7 cellular contexts compared by ENCODE assay signal in genomic region chr12:31322651-31323248, GRCh38.
DNase-seq lines count a peak whose midpoint lies in the region; ATAC-seq, FAIRE-seq and TF ChIP-seq lines count a peak whose summit lies in the region.

No MANE protein-coding gene starts in this region.

- peak overlapping the region; percentile 98 for H3K27ac Mint-ChIP-seq in effector memory CD8-positive, alpha-beta T cell

- peaks cover 58% of the 10 kb centered on the region for H4K20me1 ChIP-seq in OCI-LY3 (ENCODE audit: insufficient read depth, low read length)

- H3K9ac ChIP-seq in OCI-LY3 (ENCODE audit: low read length) (peak overlapping the region; percentile 98), parathyroid adenoma (no peak overlapping the region)

- TF ChIP-seq POLR2A in H54 (IDR thresholded peaks at IDR 0.05; ENCODE audit: low read depth, low read length) = no peak

- peak overlapping the region; percentile 84 for H3K27ac ChIP-seq in OCI-LY3 (ENCODE audit: low read length)
- H3K27ac ChIP-seq in parathyroid adenoma = peak overlapping the region; percentile 92

- H3K4me1 ChIP-seq in OCI-LY3 (ENCODE audit: low read length) = peaks cover 53% of the 10 kb centered on the region
- H3K4me1 ChIP-seq in parathyroid adenoma = peaks cover 14% of the 10 kb centered on the region

- H3K4me3 ChIP-seq in OCI-LY3 (ENCODE audit: low read length) (peak overlapping the region; percentile 94), parathyroid adenoma (ENCODE audit: low read depth, low read length) (peak overlapping the region; percentile 93)

- H3K4me3 Mint-ChIP-seq in effector memory CD8-positive, alpha-beta T cell = peak overlapping the region; percentile 89 to 90

- peaks cover 21% of the 10 kb centered on the region for H3K36me3 Mint-ChIP-seq in effector memory CD8-positive, alpha-beta T cell (ENCODE audit: insufficient read depth)

- peak overlapping the region; percentile 90 for H3K4me2 ChIP-seq in OCI-LY3 (ENCODE audit: low read length)
- H3K4me2 ChIP-seq in parathyroid adenoma (ENCODE audit: low read length) = peak overlapping the region; percentile 96

- no peaks in the 10 kb centered on the region for H3K9me3 Mint-ChIP-seq in effector memory CD8-positive, alpha-beta T cell

- TF ChIP-seq CTCF in OCI-LY3 (IDR thresholded peaks at IDR 0.05; ENCODE audit: low read depth, low read length) (no peak), parathyroid adenoma (IDR thresholded peaks at IDR 0.05) (no peak)

- no peaks in the 10 kb centered on the region for H3K27me3 ChIP-seq in OCI-LY3 (ENCODE audit: low read depth, low read length)
- no peaks in the 10 kb centered on the region for H3K27me3 ChIP-seq in parathyroid adenoma (ENCODE audit: control insufficient read depth, insufficient read depth, low read length)

- H3K36me3 ChIP-seq in OCI-LY3 (replicated peaks; ENCODE audit: low read depth, low read length) (peaks cover 14% of the 10 kb centered on the region), parathyroid adenoma (ENCODE audit: control insufficient read depth, insufficient read depth, low read length) (no peaks in the 10 kb centered on the region)

- H2AFZ ChIP-seq in OCI-LY3 (ENCODE audit: low read depth, low read length) (no peak overlapping the region), parathyroid adenoma (peak overlapping the region; percentile 93)

- H3K79me2 ChIP-seq in OCI-LY3 (ENCODE audit: low read length) = peaks cover 88% of the 10 kb centered on the region
- H3K79me2 ChIP-seq in parathyroid adenoma = peaks cover 25% of the 10 kb centered on the region

- no peaks in the 10 kb centered on the region for H3K9me3 ChIP-seq in OCI-LY3 (ENCODE audit: insufficient read depth, low read length)
- no peaks in the 10 kb centered on the region for H3K9me3 ChIP-seq in parathyroid adenoma (ENCODE audit: control insufficient read depth, low read length)

- ATAC-seq in effector memory CD8-positive, alpha-beta T cell (replicated peaks) = no peak
- no peak for ATAC-seq in HG02970 (IDR thresholded peaks at IDR 0.05; ENCODE audit: low FRiP score, unreplicated experiment)

- peak; percentile 50 for FAIRE-seq in H54 (lab: Jason Lieb, UNC)

- H3K4me1 Mint-ChIP-seq in effector memory CD8-positive, alpha-beta T cell (ENCODE audit: low read depth in 2 of 2) = peaks cover 36 to 74% of the 10 kb centered on the region in 2 donors

- DNase-seq in H54 (ENCODE audit: insufficient read length, low spot score) (peak; percentile 34), T1000 (lab: John Stamatoyannopoulos, UW) (no peak), C1 segment of cervical spinal cord (lab: John Stamatoyannopoulos, UW) (no peak)
- DNase-seq in effector memory CD8-positive, alpha-beta T cell = no peak

- no peaks in the 10 kb centered on the region for H3K27me3 Mint-ChIP-seq in effector memory CD8-positive, alpha-beta T cell
